Comparison of ENCODE assay signal across 1 cellular context in genomic region chr22:44540756-44541670, GRCh38.
TF ChIP-seq lines count a peak whose summit lies in the region.

No MANE protein-coding gene starts in this region.

TF ChIP-seq in K562, 482 proteins besides CTCF, POLR2A, EP300 and RAD21 (continued from another document):
- TF ChIP-seq CHAMP1 (IDR thresholded peaks at IDR 0.05) (no peak), PTRF (tag; IDR thresholded peaks at IDR 0.05) (no peak)
TF ChIP-seq in K562: peak in this region for 3.
